27 cellular contexts compared by ENCODE assay signal in the genomic region with DNA sequence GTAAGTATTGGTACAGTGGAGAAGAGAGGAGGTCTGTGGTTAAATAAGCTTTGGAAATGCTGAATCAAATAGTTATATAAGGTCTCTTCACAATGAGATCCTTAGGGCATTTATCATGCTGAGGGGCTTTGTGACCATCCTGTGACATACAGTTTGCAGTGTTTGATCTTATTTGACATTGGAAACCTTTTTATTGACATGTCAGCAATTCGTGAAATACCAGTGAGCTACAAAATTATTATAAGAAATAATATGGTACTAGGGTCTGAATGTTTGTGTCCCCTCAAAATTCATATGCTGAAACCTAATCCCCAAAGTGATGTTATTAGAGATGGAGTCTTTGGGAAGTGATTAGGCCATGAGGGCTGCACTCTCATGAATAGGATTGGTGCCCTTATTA.
"Had no signal": no experiment of that assay in that cellular context is flagged by ENCODE, and none has a peak within 500 bp of the region (broad histone marks: within the 10 kb centered on the region; RNA-seq: fewer than 3 reads in every experiment).

No MANE protein-coding gene starts in this region.

- H3K27ac ChIP-seq: HL-60, KMS-11, RWPE1, SJCRH30 had no signal

- H3K4me3 ChIP-seq: SJCRH30 had no signal

- DNase-seq: Kasumi-1; MM.1S; NCI-H1048; NCI-H1105; NCI-H1417; NCI-H187; NCI-H2029; NCI-H2081 treated with DMSO at 0.1 percent for 48 hours; NCI-H2171; NCI-H226; NCI-H446; NCI-H510A; NCI-H524 treated with DMSO at 0.1 percent for 48 hours; NCI-H69; NCI-H774; NK-92 treated with Interleukin-12 subunit alpha and Interleukin-12 subunit beta, amount 100 ng/mL, for 24 hours; PC-3; SHP77 treated with DMSO at 0.1 percent for 48 hours; SJCRH30; T-helper 1 cell; T-helper 17 cell had no signal

- H3K4me2 ChIP-seq: KMS-11 had no signal

- H3K9ac ChIP-seq: KMS-11 had no signal

- H3K27me3 ChIP-seq: SJCRH30 had no signal

- H3K36me3 ChIP-seq: SJCRH30 had no signal

- H3K9me3 ChIP-seq: SJCRH30 had no signal

- FAIRE-seq: HTR-8/SVneo had no signal

- ATAC-seq: Panc1, PC-3, SK-N-SH treated with all-trans-retinoic acid at 6 μM for 48 hours, T-helper 17 cell had no signal
